11 cellular contexts compared by ENCODE assay signal in genomic region chr16:67242138-67242730, GRCh38. TPM values are rescaled to one million over a fixed set of nuclear protein-coding genes. Genes with fewer than 3 reads are reported as not detected.
DNase-seq lines count a peak whose midpoint lies in the region; ATAC-seq, FAIRE-seq and TF ChIP-seq lines count a peak whose summit lies in the region.
"Had no signal": no experiment of that assay in that cellular context is flagged by ENCODE, and none has a peak within 500 bp of the region (broad histone marks: within the 10 kb centered on the region; RNA-seq: fewer than 3 reads in every experiment).

No MANE protein-coding gene starts in this region.

- intact Hi-C loops in Right ventricle myocardium inferior (cut with DNase I): no loop called here
- intact Hi-C loops in Right ventricle myocardium superior (cut with DNase I): no loop called here
- intact Hi-C loops in mammary epithelial cell (cut with micrococcal nuclease): no loop called here
- intact Hi-C loops in aorta (cut with DNase I): no loop called here

- no peaks in the 10 kb centered on the region for H4K20me1 ChIP-seq in mammary epithelial cell (ENCODE audit: insufficient read depth, low read length)

- no peak for FAIRE-seq in HTR-8/SVneo (lab: Jason Lieb, UNC)
- FAIRE-seq: endometrium had no signal

- TF ChIP-seq CTCF in mammary epithelial cell (conservative IDR thresholded peaks at IDR 0.05 in 1 of 2, IDR thresholded peaks at IDR 0.05 in 1 of 2; ENCODE audit: extremely low read depth in 1 of 2, insufficient read depth in 1 of 2, low read depth in 1 of 2, low read length in 2 of 2): no peak

- H3K9ac ChIP-seq in mammary epithelial cell (ENCODE audit: insufficient read depth, low read length) (no peak overlapping the region), mucosa of rectum (ENCODE audit: low read depth in 1 of 2, low read length in 2 of 2) (peak overlapping the region in 1 of 2 donors; percentile 69)

- peaks cover 44% of the 10 kb centered on the region for H3K79me2 ChIP-seq in mammary epithelial cell (ENCODE audit: insufficient read depth, low read length)

- CTCF ChIA-PET in mammary epithelial cell (lab: Charles Lee; ENCODE audit: low non-redundant PET): no interaction called here

- dilution Hi-C loops in mammary epithelial cell (cut with HindIII; ENCODE audit: low sequenced_read_pairs): no loop called here

- H3K36me3 ChIP-seq in mammary epithelial cell (ENCODE audit: insufficient read depth, low read length) (peaks cover 6% of the 10 kb centered on the region), mucosa of rectum (ENCODE audit: control insufficient read depth in 2 of 2, insufficient read depth in 2 of 2, low read length in 2 of 2) (peaks cover 19 to 25% of the 10 kb centered on the region in 2 donors), aorta (ENCODE audit: control insufficient read depth in 1 of 2, insufficient read depth in 2 of 2, low read length in 1 of 2) (no peaks in the 10 kb centered on the region)

- H3K4me1 ChIP-seq in mammary epithelial cell (ENCODE audit: insufficient read depth, low read length) (peaks cover 64% of the 10 kb centered on the region), mucosa of rectum (ENCODE audit: control insufficient read depth in 2 of 2, insufficient read depth in 2 of 2, low read length in 2 of 2) (peaks cover 45 to 49% of the 10 kb centered on the region in 2 donors), aorta (ENCODE audit: control insufficient read depth in 1 of 2, insufficient read depth in 2 of 2, low read length in 2 of 2) (no peaks in the 10 kb centered on the region)

- H3K27ac ChIP-seq in mammary epithelial cell (ENCODE audit: insufficient read depth, low read depth, low read length) (peak overlapping the region; percentile 65), mucosa of rectum (ENCODE audit: low read depth in 2 of 2, low read length in 2 of 2) (peak overlapping the region; percentile 95 to 97), aorta (ENCODE audit: low read depth in 1 of 2, low read length in 2 of 2) (peak overlapping the region in 1 of 2 donors; percentile 25)

- in situ Hi-C loops in mammary epithelial cell (cut with MboI; ENCODE audit: low sequenced_read_pairs in 2 of 2): no loop called here

- ATAC-seq in Right ventricle myocardium inferior (no peak), Right ventricle myocardium superior (ENCODE audit: poor library complexity) (no peak), aorta (ENCODE audit: low FRiP score) (no peak)

- H3K4me3 ChIP-seq in mammary epithelial cell (replicated peaks in 1 of 3; ENCODE audit: insufficient read depth in 1 of 3, low read depth in 2 of 3, low read length in 3 of 3): no peak overlapping the region
- H3K4me3 ChIP-seq in mucosa of rectum (ENCODE audit: low read length in 2 of 2): no peak overlapping the region
- H3K4me3 ChIP-seq in aorta (ENCODE audit: low read length in 2 of 2): no peak overlapping the region

- peak overlapping the region; percentile 38 for H3K4me2 ChIP-seq in mammary epithelial cell (ENCODE audit: insufficient read depth, low read depth, low read length)

- H2AFZ ChIP-seq in mammary epithelial cell (ENCODE audit: low read depth, low read length): no peak overlapping the region

- no TSS peak for BruUV-seq in mammary epithelial cell (replicated peaks; lab: Mats Ljungman, UMichigan)

- whole genome bisulfite sequencing in mammary epithelial cell (ENCODE audit: low coverage, missing lambda C conversion rate): 90% methylated on average over 2 of the region's 4 CpGs
- WGBS in aorta, 2 donors: 79 to 82% methylated on average over 4 of the region's 4 CpGs

- H3K27me3 ChIP-seq in mammary epithelial cell (ENCODE audit: insufficient read depth, low read length) (no peaks in the 10 kb centered on the region), mucosa of rectum (ENCODE audit: control insufficient read depth in 2 of 2, insufficient read depth in 2 of 2, low read length in 2 of 2) (no peaks in the 10 kb centered on the region), aorta (ENCODE audit: control insufficient read depth in 1 of 2, insufficient read depth in 2 of 2, low read length in 1 of 2) (no peaks in the 10 kb centered on the region)
- H3K27me3 ChIP-seq: BE2C had no signal

- H3K9me3 ChIP-seq in mammary epithelial cell (replicated peaks; ENCODE audit: insufficient read depth, low read length) (no peaks in the 10 kb centered on the region), mucosa of rectum (ENCODE audit: control insufficient read depth in 2 of 2, low read length in 2 of 2) (no peaks in the 10 kb centered on the region), aorta (ENCODE audit: control insufficient read depth, low read length) (no peaks in the 10 kb centered on the region)
- H3K9me3 ChIP-seq: BE2C had no signal

- DNase-seq in Right ventricle myocardium inferior (ENCODE audit: missing footprints) (peak; percentile 65), Right ventricle myocardium superior (no peak), mammary epithelial cell (no peak), aorta (peak; percentile 50 to 66), HTR-8/SVneo (ENCODE audit: insufficient read length, low spot score) (no peak), NCI-H1694 treated with DMSO at 0.1 percent for 48 hours (lab: John Stamatoyannopoulos, UW) (no peak), NCI-H1417 treated with DMSO at 0.1 percent for 48 hours (lab: John Stamatoyannopoulos, UW) (no peak)
- DNase-seq: BE2C, NCI-H446 had no signal

RNA-seq across cellular contexts. Expression of gene FHOD1, which starts 5.0 kb away (rescaled TPM):
- total RNA-seq in Right ventricle myocardium inferior: 15.3 TPM
- total RNA-seq in Right ventricle myocardium superior: 13.5 TPM
- total RNA-seq in mammary epithelial cell: 10 to 100 TPM in 1 of 2 donors, 1 to 10 TPM in 1; 6.7 to 38.7 TPM
- 31.6 TPM for polyA plus RNA-seq in mammary epithelial cell
- 25.9 TPM for polyA minus RNA-seq in mammary epithelial cell
- total RNA-seq in aorta: 10 to 100 TPM; 28.2 to 47.9 TPM
- 10 to 100 TPM; 12.9 to 41.3 TPM for polyA plus RNA-seq in aorta

RNA-seq across cellular contexts. Expression of gene SLC9A5, which starts 6.5 kb away (rescaled TPM):
- total RNA-seq in Right ventricle myocardium inferior: 0.84 TPM
- total RNA-seq in Right ventricle myocardium superior: 0.83 TPM
- 1 to 10 TPM in 1 of 2 donors, under 1 TPM in 1; 0.67 to 1.7 TPM for total RNA-seq in mammary epithelial cell
- 0.37 TPM for polyA plus RNA-seq in mammary epithelial cell
- polyA minus RNA-seq in mammary epithelial cell: not detected
- 1 to 10 TPM; 1.6 to 1.7 TPM for total RNA-seq in aorta
- polyA plus RNA-seq in aorta: 1 to 10 TPM; 1.1 to 2.9 TPM

RNA-seq across cellular contexts. Expression of gene TMEM208, which starts 15.3 kb away (rescaled TPM):
- total RNA-seq in Right ventricle myocardium inferior (12.5 TPM), Right ventricle myocardium superior (11.0 TPM), mammary epithelial cell (10 to 100 TPM; 24.5 to 43.1 TPM), aorta (10 to 100 TPM; 24.7 to 33.1 TPM)
- polyA plus RNA-seq in mammary epithelial cell (62.9 TPM), aorta (10 to 100 TPM; 60.6 to 64.6 TPM)
- 54.5 TPM for polyA minus RNA-seq in mammary epithelial cell

RNA-seq across cellular contexts. Expression of gene PLEKHG4, which starts 37.1 kb away (rescaled TPM):
- 1.1 TPM for total RNA-seq in Right ventricle myocardium inferior
- total RNA-seq in Right ventricle myocardium superior: 0.89 TPM
- 1 to 10 TPM; 1.2 to 1.7 TPM for total RNA-seq in mammary epithelial cell
- polyA plus RNA-seq in mammary epithelial cell: 0.83 TPM
- not detected for polyA minus RNA-seq in mammary epithelial cell
- total RNA-seq in aorta: 1 to 10 TPM; 2.5 to 6.9 TPM
- polyA plus RNA-seq in aorta: 10 to 100 TPM in 1 of 2 donors, 1 to 10 TPM in 1; 2.1 to 16.7 TPM

RNA-seq across cellular contexts. Expression of gene ELMO3, which starts 43.3 kb away (rescaled TPM):
- total RNA-seq in Right ventricle myocardium inferior: 0.89 TPM
- total RNA-seq in Right ventricle myocardium superior: 0.54 TPM
- total RNA-seq in mammary epithelial cell: 10 to 100 TPM; 25.8 to 29.0 TPM
- 37.4 TPM for polyA plus RNA-seq in mammary epithelial cell
- polyA minus RNA-seq in mammary epithelial cell: 21.3 TPM
- total RNA-seq in aorta: 1 to 10 TPM in 1 of 2 donors, under 1 TPM in 1; 0.97 to 3.4 TPM
- polyA plus RNA-seq in aorta: 1 to 10 TPM; 5.8 to 7.4 TPM

Comparison
In these comparisons a context has a peak if more than half of its experiments do, and no peak if none do; other contexts are left out.
1. DNase-seq: peak in Right ventricle myocardium inferior (single experiment) and aorta (2 of 2); none in Right ventricle myocardium superior (single experiment), mammary epithelial cell (single experiment), HTR-8/SVneo (single experiment), NCI-H1694 treated with DMSO at 0.1 percent for 48 hours (single experiment) and NCI-H1417 treated with DMSO at 0.1 percent for 48 hours (single experiment).